ENCODE assay signal across 8 cellular contexts in the genomic region with DNA sequence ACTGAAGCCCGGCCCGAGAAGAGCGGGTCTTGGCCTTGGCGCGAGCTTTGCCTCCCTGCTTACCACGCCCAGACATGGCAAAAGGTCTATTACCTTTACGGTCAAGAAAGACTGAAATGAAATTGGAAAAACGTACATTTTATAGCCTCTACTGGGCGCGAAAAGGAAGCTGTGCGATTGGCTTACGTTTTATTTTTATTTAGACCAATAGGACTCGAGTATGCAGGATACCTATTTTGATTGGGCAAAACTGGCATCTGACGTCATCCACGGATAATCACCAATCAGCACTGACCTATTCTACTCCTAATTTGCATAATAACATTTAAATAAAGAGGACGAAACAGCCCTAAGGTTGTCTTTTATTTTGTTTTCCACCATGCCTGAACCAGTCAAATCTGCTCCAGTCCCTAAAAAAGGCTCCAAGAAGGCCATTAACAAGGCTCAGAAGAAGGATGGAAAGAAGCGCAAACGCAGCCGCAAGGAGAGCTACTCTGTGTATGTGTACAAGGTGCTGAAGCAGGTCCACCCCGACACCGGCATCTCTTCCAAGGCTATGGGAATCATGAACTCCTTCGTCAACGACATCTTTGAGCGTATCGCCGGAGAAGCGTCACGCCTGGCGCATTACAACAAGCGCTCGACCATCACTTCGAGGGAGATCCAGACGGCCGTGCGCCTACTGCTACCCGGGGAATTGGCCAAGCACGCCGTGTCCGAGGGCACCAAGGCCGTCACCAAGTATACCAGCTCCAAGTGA.
DNase-seq lines count a peak whose midpoint lies in the region; ATAC-seq and TF ChIP-seq lines count a peak whose summit lies in the region.

No MANE protein-coding gene starts in this region.

- DNase-seq in CD4-positive, CD25-positive, alpha-beta regulatory T cell = peak; percentile 75 to 97 (median 92)
- DNase-seq in RKO (ENCODE audit: low spot score) (peak; percentile 89), germinal center (ENCODE audit: low spot score) (peak; percentile 85), omental fat pad (ENCODE audit: low spot score) (no peak), NCI-H128 (lab: John Stamatoyannopoulos, UW; ENCODE audit: unreplicated experiment) (no peak)
- DNase-seq in activated naive CD4-positive, alpha-beta T cell treated with anti-CD3 and anti-CD28 coated beads for 36 hours = peak; percentile 90

- no peaks in the 10 kb centered on the region for H3K36me3 Mint-ChIP-seq in CD4-positive, CD25-positive, alpha-beta regulatory T cell
- H3K36me3 Mint-ChIP-seq in activated naive CD4-positive, alpha-beta T cell treated with anti-CD3 and anti-CD28 coated beads for 36 hours (ENCODE audit: low read depth) = peaks cover 11% of the 10 kb centered on the region

- peaks cover 8 to 43% (median 25%) of the 10 kb centered on the region in 4 donors for H3K4me1 Mint-ChIP-seq in CD4-positive, CD25-positive, alpha-beta regulatory T cell
- peaks cover 29% of the 10 kb centered on the region for H3K4me1 Mint-ChIP-seq in activated naive CD4-positive, alpha-beta T cell treated with anti-CD3 and anti-CD28 coated beads for 36 hours (ENCODE audit: low read depth)

- no peaks in the 10 kb centered on the region for H3K27me3 ChIP-seq in CD4-positive, CD25-positive, alpha-beta regulatory T cell (ENCODE audit: control insufficient read depth, insufficient read depth, low read length)

- TF ChIP-seq CTCF in omental fat pad (IDR thresholded peaks at IDR 0.05) = no peak

- no peaks in the 10 kb centered on the region for H3K36me3 ChIP-seq in CD4-positive, CD25-positive, alpha-beta regulatory T cell (ENCODE audit: control insufficient read depth, insufficient read depth, low read length)

- H3K4me3 Mint-ChIP-seq in CD4-positive, CD25-positive, alpha-beta regulatory T cell = peak overlapping the region; percentile 86 to 96 (median 94)
- H3K4me3 Mint-ChIP-seq in activated naive CD4-positive, alpha-beta T cell treated with anti-CD3 and anti-CD28 coated beads for 36 hours = peak overlapping the region; percentile 85

- intact Hi-C loops in activated naive CD4-positive, alpha-beta T cell treated with anti-CD3 and anti-CD28 coated beads for 36 hours (cut with micrococcal nuclease) = loop anchor here (1.0 to 5.0 kb wide), 8 partner anchors 8 to 683 kb away; partner anchors contain the start of genes ZNF165 and ZSCAN31

- H3K4me1 ChIP-seq in CD4-positive, CD25-positive, alpha-beta regulatory T cell (ENCODE audit: control insufficient read depth, insufficient read depth, low read length, poor library complexity, severe bottlenecking) = peaks cover 32% of the 10 kb centered on the region

- no peaks in the 10 kb centered on the region for H3K9me3 ChIP-seq in CD4-positive, CD25-positive, alpha-beta regulatory T cell (ENCODE audit: control insufficient read depth in 2 of 2, low read length in 2 of 2)

- peak overlapping the region; percentile 86 for H3K27ac ChIP-seq in CD4-positive, CD25-positive, alpha-beta regulatory T cell (ENCODE audit: insufficient read depth, low read length, poor library complexity, severe bottlenecking)

- peak overlapping the region; percentile 91 for H3K4me3 ChIP-seq in CD4-positive, CD25-positive, alpha-beta regulatory T cell (ENCODE audit: low read depth, low read length)

- CTCF ChIA-PET in activated naive CD4-positive, alpha-beta T cell treated with anti-CD3 and anti-CD28 coated beads for 36 hours (lab: Charles Lee) = interaction anchor here (0.6 to 1.1 kb wide), 3 partner anchors 50 to 80 kb away, joined by 3 to 7 read pairs (median 3); a partner anchor contains a TSS

- peak; percentile 75 to 76 for ATAC-seq in CD4-positive, CD25-positive, alpha-beta regulatory T cell (ENCODE audit: low read depth in 2 of 2)
- peak; percentile 47 for ATAC-seq in GM19455 (IDR thresholded peaks at IDR 0.05; ENCODE audit: unreplicated experiment)
- peak; percentile 51 for ATAC-seq in HG03565 (IDR thresholded peaks at IDR 0.05; ENCODE audit: unreplicated experiment)
- peak; percentile 69 for ATAC-seq in omental fat pad (ENCODE audit: low FRiP score)

- H3K9me3 Mint-ChIP-seq in CD4-positive, CD25-positive, alpha-beta regulatory T cell = peaks cover 0 to 3% (median 0%) of the 10 kb centered on the region in 7 donors
- no peaks in the 10 kb centered on the region for H3K9me3 Mint-ChIP-seq in activated naive CD4-positive, alpha-beta T cell treated with anti-CD3 and anti-CD28 coated beads for 36 hours

- H3K27ac Mint-ChIP-seq in CD4-positive, CD25-positive, alpha-beta regulatory T cell = peak overlapping the region; percentile 94 to 96 (median 95)
- H3K27ac Mint-ChIP-seq in activated naive CD4-positive, alpha-beta T cell treated with anti-CD3 and anti-CD28 coated beads for 36 hours = peak overlapping the region; percentile 99

- peaks cover 6% of the 10 kb centered on the region for H3K27me3 Mint-ChIP-seq in CD4-positive, CD25-positive, alpha-beta regulatory T cell
- peaks cover 3% of the 10 kb centered on the region for H3K27me3 Mint-ChIP-seq in activated naive CD4-positive, alpha-beta T cell treated with anti-CD3 and anti-CD28 coated beads for 36 hours (ENCODE audit: low read depth)

Comparison
In these comparisons a context has a peak if more than half of its experiments do, and no peak if none do; other contexts are left out.
1. DNase-seq: peak in CD4-positive, CD25-positive, alpha-beta regulatory T cell (3 of 3), RKO (single experiment), activated naive CD4-positive, alpha-beta T cell treated with anti-CD3 and anti-CD28 coated beads for 36 hours (single experiment) and germinal center (single experiment); none in omental fat pad (single experiment) and NCI-H128 (single experiment).
2. Peak in every context shown above with its lines, with median percentiles within 50 percentile points of each other: ATAC-seq.